In the genomic region with DNA sequence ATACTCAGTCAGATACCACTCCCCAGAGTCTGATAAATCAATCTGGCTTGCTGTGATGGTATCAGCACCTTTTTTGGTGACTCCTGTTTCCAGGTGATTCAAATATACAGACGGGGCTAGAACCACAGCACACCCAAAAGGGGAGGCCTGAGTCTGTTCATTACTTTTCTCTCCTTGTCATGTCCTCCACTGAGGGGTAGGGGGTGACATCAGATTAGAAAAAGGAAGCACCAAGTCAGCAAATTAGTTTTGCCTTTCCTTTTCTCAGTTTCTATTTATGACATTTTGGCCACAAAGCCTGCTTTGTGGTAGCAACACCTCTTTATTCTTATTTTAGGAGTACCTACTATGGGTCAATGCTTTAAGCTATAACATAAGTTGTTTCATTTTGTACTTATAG, we compare ENCODE assay signal across 8 cellular contexts.
DNase-seq lines count a peak whose midpoint lies in the region; ATAC-seq, FAIRE-seq and TF ChIP-seq lines count a peak whose summit lies in the region.

No MANE protein-coding gene starts in this region.

- in situ Hi-C loops in brain microvascular endothelial cell (cut with HindIII; ENCODE audit: low pct_ligation_motif_present, low sequenced_read_pairs) = no loop called here

- H3K4me3 ChIP-seq in brain microvascular endothelial cell (ENCODE audit: low read depth, low read length) = no peak overlapping the region
- no peak overlapping the region for H3K4me3 ChIP-seq in small intestine (ENCODE audit: low read depth in 1 of 2, low read length in 2 of 2)

- intact Hi-C loops in activated T-helper 2 cell treated with anti-CD3 and anti-CD28 coated beads, Interferon-gamma antibody, Interleukin-2, Interleukin-4, amounts not matched to agents 10 μg/mL and 5 μg/mL and 100 μg/mL, durations not matched to agents 14 hours and 24 hours and 36 hours (cut with micrococcal nuclease) = no loop called here

- FAIRE-seq in small intestine (lab: Jason Lieb, UNC) = no peak

- H3K36me3 ChIP-seq in brain microvascular endothelial cell (replicated peaks) = no peaks in the 10 kb centered on the region
- no peaks in the 10 kb centered on the region for H3K36me3 ChIP-seq in small intestine (ENCODE audit: control insufficient read depth in 2 of 2, insufficient read depth in 2 of 2, low read length in 2 of 2)

- H3K27me3 Mint-ChIP-seq in activated T-helper 2 cell treated with anti-CD3 and anti-CD28 coated beads, Interferon-gamma antibody, Interleukin-2, Interleukin-4, amounts not matched to agents 10 μg/mL and 5 μg/mL and 100 μg/mL, durations not matched to agents 14 hours and 24 hours and 36 hours (ENCODE audit: low read depth) = no peaks in the 10 kb centered on the region

- ATAC-seq in GM19463 (IDR thresholded peaks at IDR 0.05; ENCODE audit: unreplicated experiment) (peak; percentile 92), HG03457 (IDR thresholded peaks at IDR 0.05; ENCODE audit: unreplicated experiment) (peak; percentile 92)

- H3K27me3 ChIP-seq in brain microvascular endothelial cell (replicated peaks) (no peaks in the 10 kb centered on the region), small intestine (ENCODE audit: control insufficient read depth in 2 of 2, insufficient read depth in 2 of 2, low read length in 2 of 2) (no peaks in the 10 kb centered on the region)

- H3K4me1 ChIP-seq in small intestine (ENCODE audit: control insufficient read depth in 2 of 2, insufficient read depth in 1 of 2, low read depth in 1 of 2, low read length in 1 of 2) = no peaks in the 10 kb centered on the region

- DNase-seq in ELF-1 (ENCODE audit: low read depth, low spot score) (peak; percentile 34), brain microvascular endothelial cell (no peak), small intestine (no peak), T1000 (lab: John Stamatoyannopoulos, UW) (no peak)
- no peak for DNase-seq in activated T-helper 2 cell treated with anti-CD3 and anti-CD28 coated beads, Interferon-gamma antibody, Interleukin-2, Interleukin-4, amounts not matched to agents 10 μg/mL and 5 μg/mL and 100 μg/mL, durations not matched to agents 14 hours and 24 hours and 36 hours (ENCODE audit: low spot score)
- no peak for DNase-seq in activated CD8-positive, alpha-beta memory T cell treated with anti-CD3 and anti-CD28 coated beads, Interleukin-2, amount 50 U/mL, for 48 hours

- H3K4me3 Mint-ChIP-seq in activated T-helper 2 cell treated with anti-CD3 and anti-CD28 coated beads, Interferon-gamma antibody, Interleukin-2, Interleukin-4, amounts not matched to agents 10 μg/mL and 5 μg/mL and 100 μg/mL, durations not matched to agents 14 hours and 24 hours and 36 hours (ENCODE audit: low read depth) = no peak overlapping the region

- no peak overlapping the region for H3K27ac ChIP-seq in brain microvascular endothelial cell
- H3K27ac ChIP-seq in small intestine (ENCODE audit: low read depth in 1 of 2, low read length in 1 of 2) = no peak overlapping the region

- H3K27ac Mint-ChIP-seq in activated T-helper 2 cell treated with anti-CD3 and anti-CD28 coated beads, Interferon-gamma antibody, Interleukin-2, Interleukin-4, amounts not matched to agents 10 μg/mL and 5 μg/mL and 100 μg/mL, durations not matched to agents 14 hours and 24 hours and 36 hours = no peak overlapping the region

- no peaks in the 10 kb centered on the region for H3K9me3 Mint-ChIP-seq in activated T-helper 2 cell treated with anti-CD3 and anti-CD28 coated beads, Interferon-gamma antibody, Interleukin-2, Interleukin-4, amounts not matched to agents 10 μg/mL and 5 μg/mL and 100 μg/mL, durations not matched to agents 14 hours and 24 hours and 36 hours

- H3K36me3 Mint-ChIP-seq in activated T-helper 2 cell treated with anti-CD3 and anti-CD28 coated beads, Interferon-gamma antibody, Interleukin-2, Interleukin-4, amounts not matched to agents 10 μg/mL and 5 μg/mL and 100 μg/mL, durations not matched to agents 14 hours and 24 hours and 36 hours (ENCODE audit: low read depth) = no peaks in the 10 kb centered on the region

- WGBS in small intestine, 3 donors = 8 to 24% (median 20%) methylated on average over 1 of the region's 1 CpG

- H3K9me3 ChIP-seq in small intestine (ENCODE audit: control insufficient read depth, low read depth) = no peaks in the 10 kb centered on the region

- peak; percentile 55 for TF ChIP-seq CTCF in brain microvascular endothelial cell (IDR thresholded peaks at IDR 0.05; ENCODE audit: low read depth, low read length, missing control alignments)

- peaks cover 2% of the 10 kb centered on the region for H3K4me1 Mint-ChIP-seq in activated T-helper 2 cell treated with anti-CD3 and anti-CD28 coated beads, Interferon-gamma antibody, Interleukin-2, Interleukin-4, amounts not matched to agents 10 μg/mL and 5 μg/mL and 100 μg/mL, durations not matched to agents 14 hours and 24 hours and 36 hours (ENCODE audit: low read depth)
